In the genomic region with DNA sequence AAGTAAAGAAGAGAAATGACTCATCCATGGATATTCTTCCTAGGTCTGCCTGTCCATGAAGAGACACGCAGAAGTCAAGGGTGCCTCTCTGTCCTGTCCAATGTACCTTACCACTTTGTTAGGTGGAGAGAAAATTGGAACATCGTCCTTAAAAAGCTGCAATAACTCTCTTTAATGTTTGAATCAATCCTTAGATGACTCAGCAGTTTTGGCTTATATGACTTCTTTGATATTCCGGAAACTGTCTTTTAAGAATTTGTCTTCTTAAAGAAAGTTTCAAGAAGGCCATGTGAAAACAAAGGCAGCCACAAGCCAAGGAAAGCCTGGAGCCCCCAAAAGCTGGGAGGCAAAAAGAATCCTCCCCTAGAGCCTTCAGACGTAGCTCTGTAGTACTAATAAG, we compare ENCODE assay signal across 24 cellular contexts.
"Had no signal": no experiment of that assay in that cellular context is flagged by ENCODE, and none has a peak within 500 bp of the region (broad histone marks: within the 10 kb centered on the region; RNA-seq: fewer than 3 reads in every experiment).

No MANE protein-coding gene starts in this region.

- ATAC-seq: effector memory CD8-positive, alpha-beta T cell; left ventricle myocardium superior; lower lobe of right lung; naive thymus-derived CD8-positive, alpha-beta T cell; stimulated activated effector memory CD8-positive, alpha-beta T cell treated with anti-CD3 and anti-CD28 coated beads, Interleukin-12 subunit alpha, Interleukin-12 subunit beta, amount 100 ng/mL, for 72 hours had no signal

- H3K27ac ChIP-seq: esophagus squamous epithelium, lower lobe of right lung, prostate gland, right atrium auricular region, sigmoid colon, stomach, thyroid gland, vagina had no signal

- H3K4me1 ChIP-seq: lower lobe of right lung, prostate gland, stomach, vagina had no signal

- H3K27me3 ChIP-seq: esophagus squamous epithelium, right atrium auricular region, sigmoid colon, stomach, thyroid gland, vagina had no signal

- H3K4me3 ChIP-seq: esophagus squamous epithelium, lower lobe of right lung, prostate gland, right atrium auricular region, sigmoid colon, stomach, thyroid gland, vagina had no signal

- DNase-seq: cortex of kidney; effector memory CD8-positive, alpha-beta T cell; erythroblast; esophagus squamous epithelium; foreskin melanocyte; hypothalamus; left ventricle myocardium superior; lower lobe of right lung; naive thymus-derived CD8-positive, alpha-beta T cell; nephron progenitor cell; nucleus accumbens; sigmoid colon; stimulated activated CD4-positive, alpha-beta T cell treated with anti-CD3 and anti-CD28 coated beads, Interleukin-2, amount 100 ng/mL, for 24 hours; stimulated activated CD4-positive, alpha-beta T cell treated with anti-CD3 and anti-CD28 coated beads, Interleukin-4, amount 100 ng/mL, for 24 hours; stimulated activated naive CD4-positive, alpha-beta T cell treated with Interleukin-2 at 50 U/mL for 16 hours; stomach; thyroid gland; trophoblast cell had no signal

- H3K9me3 ChIP-seq: esophagus squamous epithelium, lower lobe of right lung, prostate gland, right atrium auricular region, sigmoid colon, stomach, thyroid gland, vagina had no signal

- H3K36me3 ChIP-seq: lower lobe of right lung, prostate gland, right atrium auricular region, thyroid gland, vagina had no signal

- FAIRE-seq: endometrium, keratinocyte had no signal
